Comparison of ENCODE assay signal across 11 cellular contexts in genomic region chr11:121473064-121473777, GRCh38. TPM values are rescaled to one million over a fixed set of nuclear protein-coding genes. Genes with fewer than 3 reads are reported as not detected.
DNase-seq lines count a peak whose midpoint lies in the region; ATAC-seq and TF ChIP-seq lines count a peak whose summit lies in the region.
"Had no signal": no experiment of that assay in that cellular context is flagged by ENCODE, and none has a peak within 500 bp of the region (broad histone marks: within the 10 kb centered on the region; RNA-seq: fewer than 3 reads in every experiment).

No MANE protein-coding gene starts in this region.

- ATAC-seq in GM23338, result no peak
- ATAC-seq in GM19463 (IDR thresholded peaks at IDR 0.05; ENCODE audit: unreplicated experiment), result no peak
- ATAC-seq in GM21528 (IDR thresholded peaks at IDR 0.05; ENCODE audit: low FRiP score, unreplicated experiment), result no peak

- H4K20me1 ChIP-seq in GM23338 (replicated peaks; ENCODE audit: insufficient read depth), result peaks cover 4% of the 10 kb centered on the region

- H3K27ac Mint-ChIP-seq in GM23338, result 0 out of 2 replicates have a peak overlapping the region, but pooled peaks have one; percentile 32
- peak overlapping the region in 3 of 5 experiments; percentile 5 to 87 (median 84) for H3K27ac Mint-ChIP-seq in brain

- peaks cover 83% of the 10 kb centered on the region for H3K79me2 ChIP-seq in GM23338 (replicated peaks; ENCODE audit: insufficient read depth)

- H2AFZ ChIP-seq in GM23338, result no peak overlapping the region

- no peaks in the 10 kb centered on the region for H3K9me3 Mint-ChIP-seq in GM23338
- no peaks in the 10 kb centered on the region for H3K9me3 Mint-ChIP-seq in brain

- H3K4me3 ChIP-seq in GM23338, result no peak overlapping the region

- TF ChIP-seq CTCF in GM23338 (conservative IDR thresholded peaks at IDR 0.05; ENCODE audit: low read depth in 2 of 2) (no peak), brain (conservative IDR thresholded peaks at IDR 0.05) (no peak)

- H3K4me1 ChIP-seq in GM23338 (ENCODE audit: insufficient read depth), result peaks cover 41% of the 10 kb centered on the region

- H3K36me3 Mint-ChIP-seq in GM23338 (ENCODE audit: low read depth), result peaks cover 50% of the 10 kb centered on the region
- peaks cover 23% of the 10 kb centered on the region for H3K36me3 Mint-ChIP-seq in brain

- H3K4me1 Mint-ChIP-seq in GM23338 (peaks cover 57% of the 10 kb centered on the region), brain (peaks cover 15% of the 10 kb centered on the region)

- no peaks in the 10 kb centered on the region for H3K9me2 ChIP-seq in GM23338 (ENCODE audit: insufficient read depth)

- no peak overlapping the region for H3K4me2 ChIP-seq in GM23338

- peak; percentile 26 for DNase-seq in AG08396 (ENCODE audit: low spot score)
- no peak for DNase-seq in GM23338 (ENCODE audit: low spot score)
- peak; percentile 44 for DNase-seq in midbrain (lab: John Stamatoyannopoulos, UW)
- DNase-seq in NCI-H748 (lab: John Stamatoyannopoulos, UW; ENCODE audit: unreplicated experiment), result no peak
- no peak for DNase-seq in GF-D8 (lab: John Stamatoyannopoulos, UW)
- DNase-seq: Calu3, dermis blood vessel endothelial cell, NCI-H526 treated with DMSO at 0.1 percent for 48 hours had no signal

- H3K27ac ChIP-seq in GM23338 (ENCODE audit: low read depth), result peak overlapping the region; percentile 36; the same call in 1 of the 2 replicates

- peaks cover 16% of the 10 kb centered on the region for H3F3A ChIP-seq in GM23338 (replicated peaks; ENCODE audit: low read depth)

- H3K4me3 Mint-ChIP-seq in GM23338 (no peak overlapping the region), brain (peak overlapping the region in 1 of 5 experiments; percentile 6)

- H3K27me3 ChIP-seq in GM23338 (ENCODE audit: insufficient read depth), result no peaks in the 10 kb centered on the region

- H3K27me3 Mint-ChIP-seq in GM23338 (ENCODE audit: insufficient read depth, low read depth, poor library complexity) (peaks cover 3% of the 10 kb centered on the region), brain (peaks cover 3% of the 10 kb centered on the region)

- peaks cover 14% of the 10 kb centered on the region for H3K36me3 ChIP-seq in GM23338 (ENCODE audit: insufficient read depth)

TF ChIP-seq in GM23338, 12 proteins besides CTCF, POLR2A, EP300 and RAD21 (continues in another document):
- TF ChIP-seq POLR2AphosphoS5 (IDR thresholded peaks at IDR 0.05; ENCODE audit: low read depth) (no peak), EZH2phosphoT487 (IDR thresholded peaks at IDR 0.05; ENCODE audit: unreplicated experiment) (no peak), ETS1 (IDR thresholded peaks at IDR 0.05) (no peak), ZNF462 (CRISPR knock-in tag; IDR thresholded peaks at IDR 0.05) (no peak), REST (IDR thresholded peaks at IDR 0.05; ENCODE audit: unreplicated experiment) (no peak), CREB1 (CRISPR knock-in tag; IDR thresholded peaks at IDR 0.05; ENCODE audit: low read depth) (no peak), JUNB (IDR thresholded peaks at IDR 0.05; ENCODE audit: unreplicated experiment) (no peak), ZNF114 (CRISPR knock-in tag; IDR thresholded peaks at IDR 0.05) (no peak), STAT1 (IDR thresholded peaks at IDR 0.05; ENCODE audit: unreplicated experiment) (no peak), ZNF331 (CRISPR knock-in tag; IDR thresholded peaks at IDR 0.05; ENCODE audit: low read depth) (no peak)

RNA-seq across cellular contexts. Expression of gene SORL1, which starts 21.1 kb away (rescaled TPM):
- total RNA-seq in GM23338 (2014; rRNA removed; shearing (Covaris generic)), result 78.3 and 78.8 TPM in 2 replicates
- 20.1 and 23.0 TPM in 2 replicates for polyA plus RNA-seq in GM23338 (2016; fragmentation: Nextera tagmentation; extraction: Ambion mirVana)
- 29.0 TPM for polyA plus RNA-seq in brain (ENCODE audit: insufficient read depth, low read depth, low replicate concordance)

Comparison
In these comparisons a context has a peak if more than half of its experiments do, and no peak if none do; other contexts are left out.
1. DNase-seq: peak in AG08396 (single experiment) and midbrain (single experiment); none in GM23338 (single experiment), NCI-H748 (single experiment) and GF-D8 (single experiment).